21 cellular contexts compared by ENCODE assay signal in the genomic region with DNA sequence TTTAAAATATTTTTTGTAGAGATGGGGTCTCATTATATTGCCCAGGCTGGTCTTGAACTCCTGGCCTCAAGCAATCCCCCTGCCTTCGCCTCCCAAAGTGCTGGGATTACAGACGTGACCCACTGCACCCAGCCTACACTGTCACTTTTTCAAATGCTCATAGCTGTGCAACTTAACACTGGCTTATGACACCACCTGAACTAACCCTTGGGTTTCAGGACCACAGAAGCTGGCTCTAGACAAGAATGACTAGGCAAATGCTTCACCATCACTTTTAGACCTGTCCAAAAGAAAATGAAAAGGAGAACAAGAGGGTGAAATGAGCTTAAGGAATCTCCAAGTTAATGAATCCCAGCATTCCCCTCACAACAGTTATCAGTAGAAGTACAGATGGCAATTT. TPM values are rescaled to one million over a fixed set of nuclear protein-coding genes. Genes with fewer than 3 reads are reported as not detected.
A peak's percentile ranks its signal among the peaks of the same experiment; 100 is the strongest.
DNase-seq lines count a peak whose midpoint lies in the region; ATAC-seq and TF ChIP-seq lines count a peak whose summit lies in the region.
"Had no signal": no experiment of that assay in that cellular context is flagged by ENCODE, and none has a peak within 500 bp of the region (broad histone marks: within the 10 kb centered on the region; RNA-seq: fewer than 3 reads in every experiment).

No MANE protein-coding gene starts in this region.

- H3K4me3 Mint-ChIP-seq in activated T-cell treated with anti-CD3 and anti-CD28 coated beads, Interleukin-2, amount 50 U/mL, for 24 hours, result no peak overlapping the region
- H3K4me3 Mint-ChIP-seq in activated T-cell treated with anti-CD3 and anti-CD28 coated beads, Interleukin-2, amount 50 U/mL, for 4 hours, result no peak overlapping the region
- no peak overlapping the region for H3K4me3 Mint-ChIP-seq in chondrocyte (ENCODE audit: unreplicated experiment)
- H3K4me3 Mint-ChIP-seq: CD14-positive monocyte; CD4-positive, alpha-beta memory T cell had no signal

- POLR2A ChIA-PET in HEK293 (lab: Yijun Ruan, JAX), result interaction anchor here (0.6 to 1.1 kb wide), 2 partner anchors 13 to 254 kb away, joined by 3 to 4 read pairs; a partner anchor contains a TSS

- no peaks in the 10 kb centered on the region for H3K9me3 ChIP-seq in HEK293 (ENCODE audit: control insufficient read depth, insufficient read depth, low read depth, low read length)
- H3K9me3 ChIP-seq: BE2C, HAP-1 had no signal

- peaks cover 96% of the 10 kb centered on the region for H3K36me3 Mint-ChIP-seq in activated T-cell treated with anti-CD3 and anti-CD28 coated beads, Interleukin-2, amount 50 U/mL, for 24 hours (ENCODE audit: low read depth)
- peaks cover 63% of the 10 kb centered on the region for H3K36me3 Mint-ChIP-seq in activated T-cell treated with anti-CD3 and anti-CD28 coated beads, Interleukin-2, amount 50 U/mL, for 4 hours (ENCODE audit: insufficient read depth)
- peaks cover 48% of the 10 kb centered on the region for H3K36me3 Mint-ChIP-seq in chondrocyte (ENCODE audit: low read depth)

- no peaks in the 10 kb centered on the region for H3K27me3 Mint-ChIP-seq in activated T-cell treated with anti-CD3 and anti-CD28 coated beads, Interleukin-2, amount 50 U/mL, for 24 hours
- H3K27me3 Mint-ChIP-seq in activated T-cell treated with anti-CD3 and anti-CD28 coated beads, Interleukin-2, amount 50 U/mL, for 4 hours (ENCODE audit: low read depth), result no peaks in the 10 kb centered on the region
- no peaks in the 10 kb centered on the region for H3K27me3 Mint-ChIP-seq in chondrocyte (ENCODE audit: low read depth)
- H3K27me3 Mint-ChIP-seq: CD4-positive, alpha-beta memory T cell had no signal

- no peak overlapping the region for H3K4me3 ChIP-seq in HEK293 (ENCODE audit: low read depth, low read length)
- H3K4me3 ChIP-seq: A549; BLaER1 treated with 17β-estradiol and CSF1 and Interleukin-3, amounts not matched to agents 10 nM and 100 nM; GM12878; HAP-1 had no signal

- H3K27ac Mint-ChIP-seq in activated T-cell treated with anti-CD3 and anti-CD28 coated beads, Interleukin-2, amount 50 U/mL, for 24 hours, result peak overlapping the region; percentile 58
- H3K27ac Mint-ChIP-seq in chondrocyte (ENCODE audit: unreplicated experiment), result peak overlapping the region; percentile 25

- H3K4me1 Mint-ChIP-seq in activated T-cell treated with anti-CD3 and anti-CD28 coated beads, Interleukin-2, amount 50 U/mL, for 24 hours (ENCODE audit: low read depth), result peaks cover 38% of the 10 kb centered on the region
- H3K4me1 Mint-ChIP-seq in activated T-cell treated with anti-CD3 and anti-CD28 coated beads, Interleukin-2, amount 50 U/mL, for 4 hours (ENCODE audit: low read depth), result peaks cover 27% of the 10 kb centered on the region
- H3K4me1 Mint-ChIP-seq in chondrocyte (ENCODE audit: low read depth), result no peaks in the 10 kb centered on the region

- no peaks in the 10 kb centered on the region for H3K9me3 Mint-ChIP-seq in activated T-cell treated with anti-CD3 and anti-CD28 coated beads, Interleukin-2, amount 50 U/mL, for 24 hours
- H3K9me3 Mint-ChIP-seq in activated T-cell treated with anti-CD3 and anti-CD28 coated beads, Interleukin-2, amount 50 U/mL, for 4 hours, result peaks cover 10% of the 10 kb centered on the region
- peaks cover 6% of the 10 kb centered on the region for H3K9me3 Mint-ChIP-seq in chondrocyte (ENCODE audit: low read depth)

- no peak for DNase-seq in activated T-cell treated with anti-CD3 and anti-CD28 coated beads, Interleukin-2, amount 50 U/mL, for 24 hours
- DNase-seq in activated T-cell treated with anti-CD3 and anti-CD28 coated beads, Interleukin-2, amount 50 U/mL, for 4 hours, result no peak
- DNase-seq in chondrocyte (ENCODE audit: low spot score), result no peak
- DNase-seq in EL, result no peak
- DNase-seq in SHP77 (lab: John Stamatoyannopoulos, UW), result no peak
- DNase-seq in GM19238 (ENCODE audit: insufficient read length, low spot score), result no peak
- DNase-seq: 8988T; ACHN; AML-193; BE2C; Calu3; CD4-positive, alpha-beta memory T cell; COR-L47; GDM1; GOT3 had no signal

- no peak overlapping the region for H3K27ac ChIP-seq in HEK293 (ENCODE audit: extremely low read depth, low read depth, low read length)
- H3K27ac ChIP-seq: A549 had no signal

- CTCF ChIA-PET in HEK293 (lab: Yijun Ruan, JAX), result interaction anchor here (0.6 to 1.6 kb wide), 2 partner anchors 84 to 203 kb away, joined by 3 to 7 read pairs; no protein-coding TSS in a partner anchor

- TF ChIP-seq CTCF in HEK293 (tag by site-specific recombination; IDR thresholded peaks at IDR 0.05) (no peak), chondrocyte (IDR thresholded peaks at IDR 0.05) (no peak)

- H3K4me1 ChIP-seq in HEK293 (ENCODE audit: control insufficient read depth, insufficient read depth, low read length), result no peaks in the 10 kb centered on the region
- H3K4me1 ChIP-seq: A549, BE2C, HAP-1 had no signal

- H3K36me3 ChIP-seq in HEK293 (ENCODE audit: control insufficient read depth in 2 of 2, insufficient read depth in 1 of 2, low read length in 2 of 2), result peaks cover 68 to 98% of the 10 kb centered on the region in 2 experiments

- no peak for ATAC-seq in activated T-cell treated with anti-CD3 and anti-CD28 coated beads, Interleukin-2, amount 50 U/mL, for 4 hours
- ATAC-seq: A549, GM12878 had no signal

TF ChIP-seq in HEK293, 187 proteins besides CTCF, POLR2A, EP300 and RAD21:
- TF ChIP-seq PRDM1 (tag by site-specific recombination; IDR thresholded peaks at IDR 0.05) (0 out of 2 replicates have a peak, but pooled peaks have one; percentile 12), ZNF501 (tag by site-specific recombination; IDR thresholded peaks at IDR 0.05) (no peak)
- TF ChIP-seq, protein P1, sequence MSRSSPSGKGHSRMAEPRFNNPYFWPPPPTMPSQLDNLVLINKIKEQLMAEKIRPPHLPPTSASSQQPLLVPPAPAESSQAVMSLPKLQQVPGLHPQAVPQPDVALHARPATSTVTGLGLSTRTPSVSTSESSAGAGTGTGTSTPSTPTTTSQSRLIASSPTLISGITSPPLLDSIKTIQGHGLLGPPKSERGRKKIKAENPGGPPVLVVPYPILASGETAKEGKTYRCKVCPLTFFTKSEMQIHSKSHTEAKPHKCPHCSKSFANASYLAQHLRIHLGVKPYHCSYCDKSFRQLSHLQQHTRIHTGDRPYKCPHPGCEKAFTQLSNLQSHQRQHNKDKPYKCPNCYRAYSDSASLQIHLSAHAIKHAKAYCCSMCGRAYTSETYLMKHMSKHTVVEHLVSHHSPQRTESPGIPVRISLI (tag by site-specific recombination; IDR thresholded peaks at IDR 0.05), result no peak

RNA-seq across cellular contexts. Expression of a gene that starts 13.3 kb away (rescaled TPM):
- 10 to 100 TPM; 56.6 to 63.6 (median 61.8) TPM for total RNA-seq in activated T-cell treated with anti-CD3 and anti-CD28 coated beads, Interleukin-2, amount 50 U/mL, for 4 hours
- total RNA-seq in chondrocyte, result 35.2 to 41.8 TPM (median 37.5 TPM) in 3 replicates
